8 cellular contexts compared by ENCODE assay signal in the genomic region with DNA sequence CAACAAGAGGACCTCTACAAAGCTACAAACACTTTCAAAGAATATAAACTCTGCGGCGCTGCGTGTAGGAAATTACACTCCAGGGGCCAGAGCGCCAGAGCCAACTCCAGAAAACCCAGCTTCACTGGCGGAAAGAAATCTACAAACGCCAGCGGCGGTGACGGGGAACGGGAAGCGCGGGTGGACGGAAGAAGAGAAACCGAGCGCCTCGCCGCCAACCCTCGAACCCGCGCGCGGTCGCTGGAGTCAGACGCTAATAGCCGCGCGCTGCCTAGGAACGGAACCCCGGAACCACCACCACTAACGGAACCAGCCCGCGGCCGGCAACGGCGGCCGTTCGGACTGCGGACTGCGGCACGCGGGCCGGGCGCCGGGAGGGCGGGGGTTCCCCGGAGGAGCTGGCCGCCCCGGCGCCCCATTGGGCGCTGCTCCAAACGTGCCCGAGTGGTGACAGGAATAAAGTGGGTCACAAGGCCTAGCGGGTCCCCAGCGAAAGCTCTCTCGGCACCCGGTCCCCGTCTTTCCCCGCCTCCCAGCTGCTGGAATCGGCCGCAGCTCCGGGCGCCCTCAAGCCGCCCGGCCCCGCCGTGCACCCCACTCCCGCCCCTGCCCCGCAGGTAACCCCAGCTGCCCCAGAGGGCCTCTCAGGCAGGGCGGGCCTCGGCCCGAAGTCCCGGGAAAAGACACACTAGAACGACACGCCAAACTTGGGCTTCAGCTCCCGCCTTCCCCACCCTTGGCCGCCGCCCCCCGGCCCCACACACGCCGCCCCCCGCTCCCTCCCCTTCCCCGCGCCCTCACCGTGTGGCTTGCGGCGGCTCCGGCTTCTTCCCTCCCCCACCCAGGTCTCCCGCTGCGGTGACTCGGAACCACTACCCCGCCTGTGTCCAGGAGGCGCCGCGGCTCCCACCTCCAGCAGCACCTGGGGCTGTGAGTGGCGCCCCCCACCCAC. TPM values are rescaled to one million over a fixed set of nuclear protein-coding genes. Genes with fewer than 3 reads are reported as not detected.
A peak's percentile ranks its signal among the peaks of the same experiment; 100 is the strongest.
DNase-seq lines count a peak whose midpoint lies in the region; ATAC-seq and TF ChIP-seq lines count a peak whose summit lies in the region.

No MANE protein-coding gene starts in this region.

- CTCF ChIA-PET in CD8-positive, alpha-beta memory T cell (lab: Charles Lee) = interaction anchor here (0.8 to 2.6 kb wide), 9 partner anchors 8 to 451 kb away, joined by 3 to 12 read pairs (median 3); partner anchors contain the start of genes SRD5A3 and TMEM165

- no peaks in the 10 kb centered on the region for H3K36me3 ChIP-seq in CD8-positive, alpha-beta memory T cell (ENCODE audit: insufficient read depth, low read length)

- H3K27ac Mint-ChIP-seq in CD8-positive, alpha-beta memory T cell = peak overlapping the region; percentile 87 to 99 (median 94)
- peak overlapping the region; percentile 95 for H3K27ac Mint-ChIP-seq in endothelial cell (ENCODE audit: unreplicated experiment)

- no peaks in the 10 kb centered on the region for H3K9me3 ChIP-seq in CD8-positive, alpha-beta memory T cell (ENCODE audit: low read length)

- peaks cover 0 to 3% of the 10 kb centered on the region in 2 donors for H3K27me3 Mint-ChIP-seq in CD8-positive, alpha-beta memory T cell
- peaks cover 12% of the 10 kb centered on the region for H3K27me3 Mint-ChIP-seq in endothelial cell (ENCODE audit: unreplicated experiment)

- H3K9me3 Mint-ChIP-seq in CD8-positive, alpha-beta memory T cell = no peaks in the 10 kb centered on the region
- no peaks in the 10 kb centered on the region for H3K9me3 Mint-ChIP-seq in endothelial cell (ENCODE audit: unreplicated experiment)

- POLR2A ChIA-PET in CD8-positive, alpha-beta memory T cell (lab: Charles Lee) = interaction anchor here (0.6 to 3.1 kb wide), 10 partner anchors 8 to 1432 kb away, joined by 3 to 21 read pairs (median 4); partner anchors contain the start of genes NOA1, REST, SRD5A3 and TMEM165

- H3K4me1 Mint-ChIP-seq in CD8-positive, alpha-beta memory T cell = peaks cover 31 to 58% (median 51%) of the 10 kb centered on the region in 3 donors
- peaks cover 22% of the 10 kb centered on the region for H3K4me1 Mint-ChIP-seq in endothelial cell (ENCODE audit: unreplicated experiment)

- peak overlapping the region; percentile 90 to 98 (median 95) for H3K4me3 Mint-ChIP-seq in CD8-positive, alpha-beta memory T cell
- peak overlapping the region; percentile 94 for H3K4me3 Mint-ChIP-seq in endothelial cell (ENCODE audit: unreplicated experiment)

- peak; percentile 45 for ATAC-seq in GM19467 (IDR thresholded peaks at IDR 0.05; ENCODE audit: unreplicated experiment)

- H3K27ac ChIP-seq in CD8-positive, alpha-beta memory T cell (ENCODE audit: low read depth, low read length) = peak overlapping the region; percentile 81

- TF ChIP-seq CTCF in endothelial cell (IDR thresholded peaks at IDR 0.05; ENCODE audit: unreplicated experiment) = no peak

- peaks cover 0 to 6% (median 0%) of the 10 kb centered on the region in 3 donors for H3K36me3 Mint-ChIP-seq in CD8-positive, alpha-beta memory T cell
- H3K36me3 Mint-ChIP-seq in endothelial cell (ENCODE audit: low read depth, unreplicated experiment) = peaks cover 3% of the 10 kb centered on the region

- peak overlapping the region; percentile 58 for H3K4me3 ChIP-seq in CD8-positive, alpha-beta memory T cell (ENCODE audit: low read length)

- H3K27me3 ChIP-seq in CD8-positive, alpha-beta memory T cell (ENCODE audit: insufficient read depth, low read length, poor library complexity, severe bottlenecking) = no peaks in the 10 kb centered on the region

- peaks cover 6% of the 10 kb centered on the region for H3K4me1 ChIP-seq in CD8-positive, alpha-beta memory T cell (ENCODE audit: insufficient read depth, low read length)

- peak; percentile 58 to 75 (median 72) for DNase-seq in CD8-positive, alpha-beta memory T cell
- DNase-seq in HT-29 (ENCODE audit: low spot score) = peak; percentile 80
- peak; percentile 47 for DNase-seq in NOMO-1 treated with DMSO at 0.1 percent for 48 hours (lab: John Stamatoyannopoulos, UW; ENCODE audit: unreplicated experiment)
- peak; percentile 61 for DNase-seq in activated CD8-positive, alpha-beta memory T cell treated with anti-CD3 and anti-CD28 coated beads, Interleukin-2, amount 50 U/mL, for 4 hours
- peak; percentile 67 for DNase-seq in endothelial cell (ENCODE audit: low spot score)
- DNase-seq in midbrain (lab: John Stamatoyannopoulos, UW) = peak; percentile 87
- DNase-seq in stimulated activated CD8-positive, alpha-beta memory T cell treated with anti-CD3 and anti-CD28 coated beads, Interleukin-2, amount 100 ng/mL, for 1 hour (ENCODE audit: low read depth in 2 of 2) = peak; percentile 38 to 46

RNA-seq across cellular contexts. Expression of gene CLOCK, which starts 0.8 kb away (rescaled TPM):
- 10 to 100 TPM; 13.3 to 16.4 TPM for total RNA-seq in CD8-positive, alpha-beta memory T cell
- 4.5 TPM for polyA plus RNA-seq in CD8-positive, alpha-beta memory T cell
- total RNA-seq in HT-29 (2014; rRNA removed; shearing (Covaris generic)) = 7.3 and 9.5 TPM in 2 replicates
- 29.6 TPM for total RNA-seq in endothelial cell (ENCODE audit: unreplicated experiment)

RNA-seq across cellular contexts. Expression of gene PDCL2, which starts 46.1 kb away (rescaled TPM):
- not detected for total RNA-seq in CD8-positive, alpha-beta memory T cell
- not detected for polyA plus RNA-seq in CD8-positive, alpha-beta memory T cell
- not detected in 2 replicates for total RNA-seq in HT-29 (2014; rRNA removed; shearing (Covaris generic))
- not detected for total RNA-seq in endothelial cell (ENCODE audit: unreplicated experiment)

Comparison
In these comparisons a context has a peak if more than half of its experiments do, and no peak if none do; other contexts are left out.
1. Peak in every context shown above with its lines: DNase-seq, ATAC-seq, H3K4me3 ChIP-seq and H3K27ac ChIP-seq.